In the genomic region with DNA sequence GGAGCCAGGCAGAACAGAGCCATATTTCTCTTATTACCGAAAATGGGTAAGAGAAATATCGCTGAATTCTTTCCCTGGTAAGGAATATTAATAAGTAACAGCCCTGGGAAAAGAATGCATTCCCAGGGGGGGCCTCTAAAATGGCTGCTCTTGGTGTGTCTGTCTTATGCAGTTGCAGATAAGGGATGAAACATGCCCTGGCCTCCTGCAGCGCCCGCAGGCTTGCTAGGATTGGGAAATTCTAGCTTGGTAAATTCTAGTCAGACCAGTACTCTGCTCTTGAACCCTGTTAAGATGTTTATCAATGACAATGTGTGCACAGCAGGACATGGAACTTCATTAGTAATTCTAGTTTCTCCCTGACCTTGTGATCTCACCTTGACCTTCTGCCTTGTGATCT, we compare ENCODE assay signal across 9 cellular contexts. TPM values are rescaled to one million over a fixed set of nuclear protein-coding genes. Genes with fewer than 3 reads are reported as not detected.
"Had no signal": no experiment of that assay in that cellular context is flagged by ENCODE, and none has a peak within 500 bp of the region (broad histone marks: within the 10 kb centered on the region; RNA-seq: fewer than 3 reads in every experiment).

No MANE protein-coding gene starts in this region.

RNA-seq across cellular contexts. Expression of gene DDC, which starts 18.1 kb away (rescaled TPM):
- total RNA-seq: natural killer cell, occipital lobe, osteoblast, posterior vena cava, pulmonary artery endothelial cell, right atrium auricular region, sciatic nerve, smooth muscle cell, ureter had no signal
- polyA plus RNA-seq: smooth muscle cell had no signal
